Comparison of ENCODE assay signal across 16 cellular contexts in genomic region chrX:114924423-114924822, GRCh38.
"Had no signal": no experiment of that assay in that cellular context is flagged by ENCODE, and none has a peak within 500 bp of the region (broad histone marks: within the 10 kb centered on the region; RNA-seq: fewer than 3 reads in every experiment).

No MANE protein-coding gene starts in this region.

- H3K4me1 Mint-ChIP-seq: neural progenitor cell had no signal

- H3K9me3 ChIP-seq: adrenal gland, colonic mucosa, lower lobe of right lung, right lobe of liver, suprapubic skin, upper lobe of right lung had no signal

- H3K27ac ChIP-seq: adrenal gland, colonic mucosa, lower lobe of right lung, neural progenitor cell, right lobe of liver, suprapubic skin, upper lobe of right lung had no signal

- H3K4me2 ChIP-seq: neural progenitor cell had no signal

- H3K9me3 Mint-ChIP-seq: neural progenitor cell had no signal

- H3K4me1 ChIP-seq: adrenal gland, colonic mucosa, lower lobe of right lung, neural progenitor cell, right lobe of liver, suprapubic skin, upper lobe of right lung had no signal

- H3K36me3 ChIP-seq: adrenal gland, colonic mucosa, lower lobe of right lung, neural progenitor cell, right lobe of liver, suprapubic skin, upper lobe of right lung had no signal

- DNase-seq: activated CD4-positive, alpha-beta T cell treated with anti-CD3 and anti-CD28 coated beads for 1 hour; activated CD4-positive, alpha-beta T cell treated with anti-CD3 and anti-CD28 coated beads, Interleukin-2, amount 50 U/mL, for 48 hours; activated effector memory CD4-positive, alpha-beta T cell treated with Interleukin-2 at 50 U/mL for 16 hours; activated naive CD4-positive, alpha-beta T cell treated with anti-CD3 and anti-CD28 coated beads, Interleukin-2, amount 50 U/mL, for 16 hours; activated T-cell treated with anti-CD3 and anti-CD28 coated beads, Interleukin-2, amount 50 U/mL, for 1 hour; colonic mucosa; kidney glomerular epithelial cell; lower lobe of right lung; midbrain; right lobe of liver; stimulated activated naive CD8-positive, alpha-beta T cell treated with anti-CD3 and anti-CD28 coated beads, Interleukin-15, Interleukin-2, amounts not matched to agents 100 U/mL and 50 U/mL, for 24 hours; upper lobe of right lung had no signal

- H3K4me3 Mint-ChIP-seq: neural progenitor cell had no signal

- H3K4me3 ChIP-seq: adrenal gland, colonic mucosa, lower lobe of right lung, neural progenitor cell, right lobe of liver, suprapubic skin, upper lobe of right lung had no signal

- H3K36me3 Mint-ChIP-seq: neural progenitor cell had no signal

- H3K27me3 ChIP-seq: colonic mucosa, neural progenitor cell, suprapubic skin, upper lobe of right lung had no signal

- H3K9ac ChIP-seq: neural progenitor cell had no signal

- H2AFZ ChIP-seq: neural progenitor cell had no signal

- ATAC-seq: esophagus mucosa; right lobe of liver; stimulated activated naive CD8-positive, alpha-beta T cell treated with anti-CD3 and anti-CD28 coated beads, Interleukin-15, Interleukin-2, amounts not matched to agents 100 U/mL and 50 U/mL, for 24 hours; upper lobe of right lung had no signal

- H3K27ac Mint-ChIP-seq: neural progenitor cell had no signal
